ENCODE assay signal across 8 cellular contexts in genomic region chr3:66449411-66449931, GRCh38. TPM values are rescaled to one million over a fixed set of nuclear protein-coding genes. Genes with fewer than 3 reads are reported as not detected.
DNase-seq lines count a peak whose midpoint lies in the region; ATAC-seq and TF ChIP-seq lines count a peak whose summit lies in the region.
"Had no signal": no experiment of that assay in that cellular context is flagged by ENCODE, and none has a peak within 500 bp of the region (broad histone marks: within the 10 kb centered on the region; RNA-seq: fewer than 3 reads in every experiment).

No MANE protein-coding gene starts in this region.

- no peak overlapping the region for H3K4me3 Mint-ChIP-seq in CD8-positive, alpha-beta T cell

- H3K4me1 Mint-ChIP-seq in CD8-positive, alpha-beta T cell (ENCODE audit: low read depth) = peaks cover 2% of the 10 kb centered on the region

- H3K27ac ChIP-seq in OCI-LY3 (ENCODE audit: low read length) (peak overlapping the region; percentile 85), right atrium auricular region (peak overlapping the region; percentile 76 to 79), uterus (peak overlapping the region; percentile 55 to 60), testis (no peak overlapping the region)
- no peak overlapping the region for H3K27ac ChIP-seq in CD8-positive, alpha-beta T cell (ENCODE audit: low read depth, low read length)

- H3K27me3 ChIP-seq in OCI-LY3 (ENCODE audit: low read depth, low read length) (no peaks in the 10 kb centered on the region), right atrium auricular region (no peaks in the 10 kb centered on the region), uterus (no peaks in the 10 kb centered on the region), testis (no peaks in the 10 kb centered on the region)
- H3K27me3 ChIP-seq in CD8-positive, alpha-beta T cell (ENCODE audit: insufficient read depth, low read length) = no peaks in the 10 kb centered on the region

- no peaks in the 10 kb centered on the region for H3K9me3 Mint-ChIP-seq in CD8-positive, alpha-beta T cell

- intact Hi-C loops in uterus (cut with DNase I; ENCODE audit: low total_unique reads) (no loop called here), testis (cut with DNase I; ENCODE audit: low total_unique reads) (no loop called here)
- intact Hi-C loops in CD8-positive, alpha-beta T cell (cut with DNase I, micrococcal nuclease) = no loop called here

- H2AFZ ChIP-seq in OCI-LY3 (ENCODE audit: low read depth, low read length) = no peak overlapping the region

- peaks cover 36% of the 10 kb centered on the region for H3K36me3 Mint-ChIP-seq in CD8-positive, alpha-beta T cell

- no peak for DNase-seq in right atrium auricular region (ENCODE audit: low spot score)
- no peak for DNase-seq in uterus
- no peak for DNase-seq in testis
- DNase-seq in HEK293T (ENCODE audit: extremely low spot score) = no peak
- DNase-seq in CD8-positive, alpha-beta T cell = no peak

- H3K9ac ChIP-seq in OCI-LY3 (ENCODE audit: low read length) = peak overlapping the region; percentile 42

- POLR2A ChIA-PET in HEK293T (lab: Yijun Ruan, JAX) = no interaction called here
- POLR2A ChIA-PET in CD8-positive, alpha-beta T cell (lab: Charles Lee) = no interaction called here

- ATAC-seq in GM21576 (IDR thresholded peaks at IDR 0.05; ENCODE audit: unreplicated experiment) = peak; percentile 94
- no peak for ATAC-seq in CD8-positive, alpha-beta T cell
- ATAC-seq: Panc1 had no signal

- H3K79me2 ChIP-seq in OCI-LY3 (ENCODE audit: low read length) = peaks cover 23% of the 10 kb centered on the region

- no peaks in the 10 kb centered on the region for H4K20me1 ChIP-seq in OCI-LY3 (ENCODE audit: insufficient read depth, low read length)

- no peak for TF ChIP-seq CTCF in OCI-LY3 (IDR thresholded peaks at IDR 0.05; ENCODE audit: low read depth, low read length)
- TF ChIP-seq CTCF in right atrium auricular region (IDR thresholded peaks at IDR 0.05) = no peak
- no peak for TF ChIP-seq CTCF in uterus (IDR thresholded peaks at IDR 0.05)
- no peak for TF ChIP-seq CTCF in testis (IDR thresholded peaks at IDR 0.05)
- no peak for TF ChIP-seq CTCF in CD8-positive, alpha-beta T cell (IDR thresholded peaks at IDR 0.05)

- H3K9me3 ChIP-seq in OCI-LY3 (ENCODE audit: insufficient read depth, low read length) = no peaks in the 10 kb centered on the region
- no peaks in the 10 kb centered on the region for H3K9me3 ChIP-seq in right atrium auricular region
- H3K9me3 ChIP-seq in uterus = no peaks in the 10 kb centered on the region
- no peaks in the 10 kb centered on the region for H3K9me3 ChIP-seq in testis
- no peaks in the 10 kb centered on the region for H3K9me3 ChIP-seq in CD8-positive, alpha-beta T cell (ENCODE audit: low read length)

- H3K36me3 ChIP-seq in OCI-LY3 (replicated peaks; ENCODE audit: low read depth, low read length) = peaks cover 45% of the 10 kb centered on the region
- peaks cover 5% of the 10 kb centered on the region for H3K36me3 ChIP-seq in right atrium auricular region
- no peaks in the 10 kb centered on the region for H3K36me3 ChIP-seq in uterus
- H3K36me3 ChIP-seq in testis (ENCODE audit: low read depth, missing control alignments) = no peaks in the 10 kb centered on the region
- no peaks in the 10 kb centered on the region for H3K36me3 ChIP-seq in CD8-positive, alpha-beta T cell (ENCODE audit: insufficient read depth, low read length)

- peak overlapping the region; percentile 75 for H3K4me2 ChIP-seq in OCI-LY3 (ENCODE audit: low read length)

- no peaks in the 10 kb centered on the region for H3K27me3 Mint-ChIP-seq in CD8-positive, alpha-beta T cell (ENCODE audit: low read depth)

- H3K4me1 ChIP-seq in OCI-LY3 (ENCODE audit: low read length) (peaks cover 32% of the 10 kb centered on the region), right atrium auricular region (peaks cover 0 to 71% of the 10 kb centered on the region in 2 donors), uterus (peaks cover 29 to 40% of the 10 kb centered on the region in 2 donors), testis (peaks cover 37% of the 10 kb centered on the region)
- H3K4me1 ChIP-seq in CD8-positive, alpha-beta T cell (ENCODE audit: insufficient read depth, low read length) = no peaks in the 10 kb centered on the region

- H3K27ac Mint-ChIP-seq in CD8-positive, alpha-beta T cell = no peak overlapping the region

- CTCF ChIA-PET in HEK293T (lab: Yijun Ruan, JAX) = no interaction called here
- CTCF ChIA-PET in CD8-positive, alpha-beta T cell (lab: Charles Lee) = interaction anchor here (0.8 kb wide), 1 partner anchor 42 kb away, joined by 4 read pairs; no protein-coding TSS in a partner anchor

- TF ChIP-seq POLR2A in uterus (IDR thresholded peaks at IDR 0.05) (no peak), testis (IDR thresholded peaks at IDR 0.05) (no peak)

- WGBS in testis, 2 donors = 52 to 80% methylated on average over 6 of the region's 6 CpGs

- peak overlapping the region; percentile 30 for H3K4me3 ChIP-seq in OCI-LY3 (ENCODE audit: low read length)
- no peak overlapping the region for H3K4me3 ChIP-seq in right atrium auricular region
- H3K4me3 ChIP-seq in uterus = no peak overlapping the region
- no peak overlapping the region for H3K4me3 ChIP-seq in testis
- H3K4me3 ChIP-seq in CD8-positive, alpha-beta T cell (ENCODE audit: low read depth, low read length) = no peak overlapping the region

TF ChIP-seq in HEK293T, 16 proteins besides CTCF, POLR2A, EP300 and RAD21:
- no peak for TF ChIP-seq L3MBTL2 (conservative IDR thresholded peaks at IDR 0.05)
- TF ChIP-seq FOXM1 (IDR thresholded peaks at IDR 0.05; ENCODE audit: borderline replicate concordance) = no peak
- no peak for TF ChIP-seq BHLHE40 (IDR thresholded peaks at IDR 0.05; ENCODE audit: borderline replicate concordance)
- TF ChIP-seq ARNT (IDR thresholded peaks at IDR 0.05) = no peak
- no peak for TF ChIP-seq NFRKB (IDR thresholded peaks at IDR 0.05)
- TF ChIP-seq, protein P1, sequence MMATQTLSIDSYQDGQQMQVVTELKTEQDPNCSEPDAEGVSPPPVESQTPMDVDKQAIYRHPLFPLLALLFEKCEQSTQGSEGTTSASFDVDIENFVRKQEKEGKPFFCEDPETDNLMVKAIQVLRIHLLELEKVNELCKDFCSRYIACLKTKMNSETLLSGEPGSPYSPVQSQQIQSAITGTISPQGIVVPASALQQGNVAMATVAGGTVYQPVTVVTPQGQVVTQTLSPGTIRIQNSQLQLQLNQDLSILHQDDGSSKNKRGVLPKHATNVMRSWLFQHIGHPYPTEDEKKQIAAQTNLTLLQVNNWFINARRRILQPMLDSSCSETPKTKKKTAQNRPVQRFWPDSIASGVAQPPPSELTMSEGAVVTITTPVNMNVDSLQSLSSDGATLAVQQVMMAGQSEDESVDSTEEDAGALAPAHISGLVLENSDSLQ (IDR thresholded peaks at IDR 0.05) = no peak

RNA-seq across cellular contexts. Expression of gene LRIG1, which starts 51.4 kb away (rescaled TPM):
- total RNA-seq in right atrium auricular region = 100 to 1,000 TPM; 147 to 179 TPM
- 100 to 1,000 TPM in 2 of 4 donors, 10 to 100 TPM in 2; 20.9 to 108 (median 69.6) TPM for total RNA-seq in uterus
- total RNA-seq in testis = 100 to 1,000 TPM in 1 of 2 donors, 10 to 100 TPM in 1; 77.9 to 107 TPM
- 62.7 TPM for polyA plus RNA-seq in testis (ENCODE audit: insufficient read depth, low read depth, low replicate concordance)
- 10 to 100 TPM; 38.2 to 39.4 TPM for total RNA-seq in CD8-positive, alpha-beta T cell

Comparison
In these comparisons a context has a peak if more than half of its experiments do, and no peak if none do; other contexts are left out.
1. H3K27ac ChIP-seq: peak in OCI-LY3 (single experiment), right atrium auricular region (2 of 2) and uterus (2 of 2); none in testis (0 of 2) and CD8-positive, alpha-beta T cell (single experiment).